Comparison of ENCODE assay signal across 1 cellular context in genomic region chr10:934746-935406, GRCh38.
TF ChIP-seq lines count a peak whose summit lies in the region.

No MANE protein-coding gene starts in this region.

TF ChIP-seq in HepG2, 621 proteins besides CTCF, POLR2A, EP300 and RAD21 (continued from another document and continues in another):
- TF ChIP-seq, protein P1, sequence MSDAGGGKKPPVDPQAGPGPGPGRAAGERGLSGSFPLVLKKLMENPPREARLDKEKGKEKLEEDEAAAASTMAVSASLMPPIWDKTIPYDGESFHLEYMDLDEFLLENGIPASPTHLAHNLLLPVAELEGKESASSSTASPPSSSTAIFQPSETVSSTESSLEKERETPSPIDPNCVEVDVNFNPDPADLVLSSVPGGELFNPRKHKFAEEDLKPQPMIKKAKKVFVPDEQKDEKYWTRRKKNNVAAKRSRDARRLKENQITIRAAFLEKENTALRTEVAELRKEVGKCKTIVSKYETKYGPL (CRISPR knock-in tag; IDR thresholded peaks at IDR 0.05): no peak
- TF ChIP-seq NR1H2 (CRISPR knock-in tag; IDR thresholded peaks at IDR 0.05; ENCODE audit: borderline replicate concordance, low read depth) (no peak), ETS1 (CRISPR knock-in tag; IDR thresholded peaks at IDR 0.05) (no peak), MTF1 (CRISPR knock-in tag; IDR thresholded peaks at IDR 0.05) (no peak), XRCC5 (optimal IDR thresholded peaks at IDR 0.05; ENCODE audit: low read length) (peak; percentile 76), HOXD1 (CRISPR knock-in tag; IDR thresholded peaks at IDR 0.05) (no peak), ZBTB7B (CRISPR knock-in tag; IDR thresholded peaks at IDR 0.05) (no peak), ZNF567 (CRISPR knock-in tag; IDR thresholded peaks at IDR 0.05; ENCODE audit: borderline replicate concordance) (no peak), ZFX (CRISPR knock-in tag; IDR thresholded peaks at IDR 0.05; ENCODE audit: low read depth) (no peak; the same call in 1 of the 2 replicates), ZNF441 (CRISPR knock-in tag; IDR thresholded peaks at IDR 0.05; ENCODE audit: borderline replicate concordance) (no peak), ZNF761 (CRISPR knock-in tag; conservative IDR thresholded peaks at IDR 0.05) (no peak), ZNF350 (CRISPR knock-in tag; IDR thresholded peaks at IDR 0.05; ENCODE audit: borderline replicate concordance, low read depth) (no peak), ZNF3 (CRISPR knock-in tag; IDR thresholded peaks at IDR 0.05) (no peak), MED8 (CRISPR knock-in tag; IDR thresholded peaks at IDR 0.05; ENCODE audit: insufficient replicate concordance) (no peak), YY1 (IDR thresholded peaks at IDR 0.05; ENCODE audit: insufficient read depth, insufficient replicate concordance, low read depth, low read length) (no peak), CBX5 (CRISPR knock-in tag; IDR thresholded peaks at IDR 0.05; ENCODE audit: borderline replicate concordance) (no peak), ZNF552 (CRISPR knock-in tag; IDR thresholded peaks at IDR 0.05; ENCODE audit: borderline replicate concordance) (no peak), ZNF512B (CRISPR knock-in tag; IDR thresholded peaks at IDR 0.05; ENCODE audit: borderline replicate concordance) (no peak), POLR2G (IDR thresholded peaks at IDR 0.05; ENCODE audit: low read depth, low read length) (no peak), ZNF879 (CRISPR knock-in tag; IDR thresholded peaks at IDR 0.05) (no peak), SAP130 (CRISPR knock-in tag; IDR thresholded peaks at IDR 0.05; ENCODE audit: low read depth) (peak; percentile 52; the same call in 1 of the 2 replicates), ZNF33B (CRISPR knock-in tag; IDR thresholded peaks at IDR 0.05) (no peak), NAIF1 (CRISPR knock-in tag; IDR thresholded peaks at IDR 0.05; ENCODE audit: borderline replicate concordance) (no peak), HNRNPLL (IDR thresholded peaks at IDR 0.05; ENCODE audit: low read depth, low read length, poor library complexity, severe bottlenecking) (no peak), SP140L (CRISPR knock-in tag; IDR thresholded peaks at IDR 0.05; ENCODE audit: borderline replicate concordance) (no peak), MAFG (CRISPR knock-in tag; IDR thresholded peaks at IDR 0.05) (no peak), ZNF576 (CRISPR knock-in tag; IDR thresholded peaks at IDR 0.05) (no peak), NPAS2 (CRISPR knock-in tag; IDR thresholded peaks at IDR 0.05; ENCODE audit: borderline replicate concordance) (no peak), ZBTB33 (CRISPR knock-in tag; IDR thresholded peaks at IDR 0.05) (no peak), TOE1 (CRISPR knock-in tag; IDR thresholded peaks at IDR 0.05) (no peak), CREM (IDR thresholded peaks at IDR 0.05) (0 out of 2 replicates have a peak, but pooled peaks have one; percentile 5), CREM (CRISPR knock-in tag; IDR thresholded peaks at IDR 0.05) (no peak), HINFP (CRISPR knock-in tag; IDR thresholded peaks at IDR 0.05; ENCODE audit: low read depth) (peak; percentile 28; the same call in 1 of the 2 replicates), HOXA5 (CRISPR knock-in tag; IDR thresholded peaks at IDR 0.05) (no peak), PHF5A (CRISPR knock-in tag; IDR thresholded peaks at IDR 0.05; ENCODE audit: low read depth, unreplicated experiment) (no peak), MIER3 (CRISPR knock-in tag; IDR thresholded peaks at IDR 0.05; ENCODE audit: borderline replicate concordance) (no peak), KLF12 (CRISPR knock-in tag; IDR thresholded peaks at IDR 0.05; ENCODE audit: borderline replicate concordance) (no peak), HNRNPL (IDR thresholded peaks at IDR 0.05; ENCODE audit: low read depth, low read length) (no peak), BRF2 (CRISPR knock-in tag; IDR thresholded peaks at IDR 0.05) (no peak), ZNF337 (CRISPR knock-in tag; IDR thresholded peaks at IDR 0.05; ENCODE audit: borderline replicate concordance, low read depth) (no peak), CBX1 (IDR thresholded peaks at IDR 0.05; ENCODE audit: low read depth) (no peak), ZNF12 (CRISPR knock-in tag; IDR thresholded peaks at IDR 0.05) (peak; percentile 54; the same call in 1 of the 2 replicates), ZNF142 (CRISPR knock-in tag; IDR thresholded peaks at IDR 0.05) (no peak), STAG1 (CRISPR knock-in tag; IDR thresholded peaks at IDR 0.05) (no peak), ZNF546 (CRISPR knock-in tag; conservative IDR thresholded peaks at IDR 0.05) (no peak), SP4 (CRISPR knock-in tag; IDR thresholded peaks at IDR 0.05) (no peak)
- TF ChIP-seq, protein P2, sequence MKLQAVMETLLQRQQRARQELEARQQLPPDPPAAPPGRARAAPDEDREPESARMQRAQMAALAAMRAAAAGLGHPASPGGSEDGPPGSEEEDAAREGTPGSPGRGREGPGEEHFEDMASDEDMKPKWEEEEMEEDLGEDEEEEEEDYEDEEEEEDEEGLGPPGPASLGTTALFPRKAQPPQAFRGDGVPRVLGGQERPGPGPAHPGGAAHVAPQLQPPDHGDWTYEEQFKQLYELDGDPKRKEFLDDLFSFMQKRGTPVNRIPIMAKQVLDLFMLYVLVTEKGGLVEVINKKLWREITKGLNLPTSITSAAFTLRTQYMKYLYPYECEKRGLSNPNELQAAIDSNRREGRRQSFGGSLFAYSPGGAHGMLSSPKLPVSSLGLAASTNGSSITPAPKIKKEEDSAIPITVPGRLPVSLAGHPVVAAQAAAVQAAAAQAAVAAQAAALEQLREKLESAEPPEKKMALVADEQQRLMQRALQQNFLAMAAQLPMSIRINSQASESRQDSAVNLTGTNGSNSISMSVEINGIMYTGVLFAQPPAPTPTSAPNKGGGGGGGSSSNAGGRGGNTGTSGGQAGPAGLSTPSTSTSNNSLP (IDR thresholded peaks at IDR 0.05; ENCODE audit: low read depth, low read length): no peak
- TF ChIP-seq, protein P3, sequence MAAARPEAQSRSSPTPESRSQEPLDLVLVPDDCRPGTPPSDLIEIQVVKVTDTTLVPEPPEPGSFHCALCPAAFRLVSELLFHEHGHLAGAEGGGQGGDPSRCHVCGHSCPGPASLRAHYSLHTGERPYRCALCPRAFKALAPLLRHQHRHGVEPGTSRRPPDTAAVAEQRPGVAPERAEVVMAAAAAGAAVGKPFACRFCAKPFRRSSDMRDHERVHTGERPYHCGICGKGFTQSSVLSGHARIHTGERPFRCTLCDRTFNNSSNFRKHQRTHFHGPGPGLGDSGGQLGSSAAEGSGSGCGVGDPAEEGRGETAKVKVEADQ (CRISPR knock-in tag; IDR thresholded peaks at IDR 0.05; ENCODE audit: borderline replicate concordance): no peak
